ENCODE assay signal across 1 cellular context in genomic region chr3:126927405-126927750, GRCh38.
TF ChIP-seq lines count a peak whose summit lies in the region.

No MANE protein-coding gene starts in this region.

TF ChIP-seq in IMR-90, 13 proteins besides CTCF, POLR2A, EP300 and RAD21:
- no peak for TF ChIP-seq RCOR1 (IDR thresholded peaks at IDR 0.05; ENCODE audit: insufficient replicate concordance, low read length)
- TF ChIP-seq CEBPB (IDR thresholded peaks at IDR 0.05; ENCODE audit: low read depth, low read length) = no peak
- TF ChIP-seq MAZ (IDR thresholded peaks at IDR 0.05; ENCODE audit: borderline replicate concordance, low read depth, low read length) = no peak
- TF ChIP-seq RFX5 (IDR thresholded peaks at IDR 0.05; ENCODE audit: low read depth, low read length) = no peak
- TF ChIP-seq ELK1 (IDR thresholded peaks at IDR 0.05; ENCODE audit: borderline replicate concordance, low read depth, low read length) = no peak
- TF ChIP-seq MAFK (IDR thresholded peaks at IDR 0.05; ENCODE audit: low read depth, low read length) = no peak
- no peak for TF ChIP-seq SMC3 (IDR thresholded peaks at IDR 0.05; ENCODE audit: low read depth, low read length)
- no peak for TF ChIP-seq CHD1 (IDR thresholded peaks at IDR 0.05; ENCODE audit: low read depth, low read length)
- no peak for TF ChIP-seq FOS (IDR thresholded peaks at IDR 0.05; ENCODE audit: low read depth, low read length)
- no peak for TF ChIP-seq BHLHE40 (IDR thresholded peaks at IDR 0.05; ENCODE audit: low read depth, low read length)
- TF ChIP-seq USF2 (IDR thresholded peaks at IDR 0.05; ENCODE audit: low read depth, low read length) = no peak
- TF ChIP-seq NFE2L2 (IDR thresholded peaks at IDR 0.05; ENCODE audit: low read depth, low read length) = no peak
- no peak for TF ChIP-seq MXI1 (IDR thresholded peaks at IDR 0.05; ENCODE audit: borderline replicate concordance, low read depth, low read length)
